Comparison of ENCODE assay signal across 23 cellular contexts in the genomic region with DNA sequence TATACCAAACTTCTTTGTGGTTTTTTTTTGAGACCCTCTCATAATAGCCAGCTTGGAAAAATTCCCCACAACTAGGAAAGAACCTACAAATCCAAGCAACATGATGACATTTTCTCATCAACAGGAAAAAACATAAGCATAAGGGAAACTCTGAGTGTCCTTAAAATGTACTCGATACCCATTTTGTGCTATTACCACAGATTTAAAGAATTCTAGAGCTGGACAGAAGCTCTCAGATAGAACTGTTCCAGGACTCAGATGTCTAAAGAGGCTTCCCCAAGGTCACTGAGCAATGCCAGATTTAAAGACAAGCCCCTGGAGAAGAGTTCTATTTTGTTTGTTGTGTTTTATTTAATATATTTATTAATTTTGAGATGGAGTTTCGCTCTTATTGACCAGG.
A peak's percentile ranks its signal among the peaks of the same experiment; 100 is the strongest.
DNase-seq lines count a peak whose midpoint lies in the region; ATAC-seq and TF ChIP-seq lines count a peak whose summit lies in the region.
"Had no signal": no experiment of that assay in that cellular context is flagged by ENCODE, and none has a peak within 500 bp of the region (broad histone marks: within the 10 kb centered on the region; RNA-seq: fewer than 3 reads in every experiment).

No MANE protein-coding gene starts in this region.

- DNase-seq in activated naive CD4-positive, alpha-beta T cell treated with anti-CD3 and anti-CD28 coated beads, Interleukin-2, amount 10 ng/mL, durations not matched to agents 7 days and 5 days: no peak
- no peak for DNase-seq in activated naive CD4-positive, alpha-beta T cell (lab: John Stamatoyannopoulos, UW)
- no peak for DNase-seq in activated T-helper 2 cell treated with anti-CD3 and anti-CD28 coated beads, Interferon-gamma antibody, Interleukin-2, Interleukin-4, amounts not matched to agents 10 μg/mL and 5 μg/mL and 100 μg/mL, durations not matched to agents 14 hours and 24 hours and 36 hours (ENCODE audit: low spot score)
- no peak for DNase-seq in AG08395 (ENCODE audit: low spot score)
- DNase-seq: activated CD4-positive, CD25-positive, alpha-beta regulatory T cell; activated gamma-delta T cell treated with Interleukin-2 at 50 U/mL for 16 hours; islet precursor cell; left ventricle myocardium superior; natural killer cell; NCI-H1417; NCI-H2081 treated with DMSO at 0.1 percent for 48 hours; NCI-H774; retina; SHP77; small intestine; stimulated activated CD4-positive, alpha-beta T cell treated with anti-CD3 and anti-CD28 coated beads, Interleukin-2, amount 100 ng/mL, for 24 hours; testis had no signal

- H3K27me3 Mint-ChIP-seq in activated naive CD4-positive, alpha-beta T cell treated with anti-CD3 and anti-CD28 coated beads, Interleukin-2, amount 10 ng/mL, durations not matched to agents 7 days and 5 days: no peaks in the 10 kb centered on the region
- no peaks in the 10 kb centered on the region for H3K27me3 Mint-ChIP-seq in activated T-helper 2 cell treated with anti-CD3 and anti-CD28 coated beads, Interferon-gamma antibody, Interleukin-2, Interleukin-4, amounts not matched to agents 10 μg/mL and 5 μg/mL and 100 μg/mL, durations not matched to agents 14 hours and 24 hours and 36 hours (ENCODE audit: low read depth)
- H3K27me3 Mint-ChIP-seq: dendritic cell treated with granulocyte-macrophage colony-stimulating factor and Interleukin-4, amounts not matched to agents 40 ng/mL and 50 ng/mL, for 4 days had no signal

- H3K79me2 ChIP-seq in KMS-11 (ENCODE audit: insufficient read depth, low read depth): peaks cover 98% of the 10 kb centered on the region

- H3K27ac ChIP-seq in KMS-11: no peak overlapping the region; the same call in 1 of the 2 replicates
- H3K27ac ChIP-seq: ascending aorta, testis had no signal

- no peaks in the 10 kb centered on the region for H3K27me3 ChIP-seq in KMS-11 (ENCODE audit: insufficient read depth, low read depth)
- H3K27me3 ChIP-seq: ascending aorta, testis had no signal

- no peak overlapping the region for H2AFZ ChIP-seq in KMS-11 (ENCODE audit: low read depth)

- peaks cover 6% of the 10 kb centered on the region; the same call in 1 of the 2 replicates for H3K36me3 ChIP-seq in KMS-11 (ENCODE audit: insufficient read depth)

- TF ChIP-seq CTCF in KMS-11 (conservative IDR thresholded peaks at IDR 0.05; ENCODE audit: low read depth, low read length): no peak

- no peak overlapping the region for H3K9ac ChIP-seq in KMS-11

- H3K4me2 ChIP-seq in KMS-11: peak overlapping the region; percentile 4; the same call in 1 of the 2 replicates

- intact Hi-C loops in activated T-helper 2 cell treated with anti-CD3 and anti-CD28 coated beads, Interferon-gamma antibody, Interleukin-2, Interleukin-4, amounts not matched to agents 10 μg/mL and 5 μg/mL and 100 μg/mL, durations not matched to agents 14 hours and 24 hours and 36 hours (cut with micrococcal nuclease): loop anchor here (1.0 kb wide), 3 partner anchors 7 to 11 kb away; no protein-coding TSS in a partner anchor

- H3K4me3 ChIP-seq in KMS-11 (IDR thresholded peaks at IDR 0.05; ENCODE audit: insufficient read depth, low read depth, low read length): no peak overlapping the region
- H3K4me3 ChIP-seq: ascending aorta, testis had no signal

- H3K4me1 ChIP-seq in KMS-11 (ENCODE audit: low read depth, poor library complexity, severe bottlenecking): peaks cover 85% of the 10 kb centered on the region
- H3K4me1 ChIP-seq: testis had no signal

- CTCF ChIA-PET in activated naive CD4-positive, alpha-beta T cell treated with anti-CD3 and anti-CD28 coated beads, Interleukin-2, amount 10 ng/mL, durations not matched to agents 7 days and 5 days (lab: Charles Lee): interaction anchor here (1.8 to 6.3 kb wide), 2 partner anchors 10 to 52 kb away, joined by 9 to 31 read pairs; no protein-coding TSS in a partner anchor

- peaks cover 39% of the 10 kb centered on the region for H3K36me3 Mint-ChIP-seq in activated naive CD4-positive, alpha-beta T cell treated with anti-CD3 and anti-CD28 coated beads, Interleukin-2, amount 10 ng/mL, durations not matched to agents 7 days and 5 days
- peaks cover 56% of the 10 kb centered on the region for H3K36me3 Mint-ChIP-seq in activated T-helper 2 cell treated with anti-CD3 and anti-CD28 coated beads, Interferon-gamma antibody, Interleukin-2, Interleukin-4, amounts not matched to agents 10 μg/mL and 5 μg/mL and 100 μg/mL, durations not matched to agents 14 hours and 24 hours and 36 hours (ENCODE audit: low read depth)
- H3K36me3 Mint-ChIP-seq: mesothelial cell of epicardium, natural killer cell had no signal

- H3K4me1 Mint-ChIP-seq in activated naive CD4-positive, alpha-beta T cell treated with anti-CD3 and anti-CD28 coated beads, Interleukin-2, amount 10 ng/mL, durations not matched to agents 7 days and 5 days: peaks cover 60% of the 10 kb centered on the region
- H3K4me1 Mint-ChIP-seq in activated T-helper 2 cell treated with anti-CD3 and anti-CD28 coated beads, Interferon-gamma antibody, Interleukin-2, Interleukin-4, amounts not matched to agents 10 μg/mL and 5 μg/mL and 100 μg/mL, durations not matched to agents 14 hours and 24 hours and 36 hours (ENCODE audit: low read depth): peaks cover 51% of the 10 kb centered on the region

- H3K4me3 Mint-ChIP-seq in activated naive CD4-positive, alpha-beta T cell treated with anti-CD3 and anti-CD28 coated beads, Interleukin-2, amount 10 ng/mL, durations not matched to agents 7 days and 5 days: no peak overlapping the region
- H3K4me3 Mint-ChIP-seq in activated T-helper 2 cell treated with anti-CD3 and anti-CD28 coated beads, Interferon-gamma antibody, Interleukin-2, Interleukin-4, amounts not matched to agents 10 μg/mL and 5 μg/mL and 100 μg/mL, durations not matched to agents 14 hours and 24 hours and 36 hours (ENCODE audit: low read depth): no peak overlapping the region
- H3K4me3 Mint-ChIP-seq: dendritic cell treated with granulocyte-macrophage colony-stimulating factor and Interleukin-4, amounts not matched to agents 40 ng/mL and 50 ng/mL, for 4 days; mesothelial cell of epicardium; natural killer cell had no signal

- H4K20me1 ChIP-seq in KMS-11 (ENCODE audit: insufficient read depth): peaks cover 36% of the 10 kb centered on the region

- peak overlapping the region; percentile 77 for H3K27ac Mint-ChIP-seq in activated naive CD4-positive, alpha-beta T cell treated with anti-CD3 and anti-CD28 coated beads, Interleukin-2, amount 10 ng/mL, durations not matched to agents 7 days and 5 days
- peak overlapping the region; percentile 12 for H3K27ac Mint-ChIP-seq in activated T-helper 2 cell treated with anti-CD3 and anti-CD28 coated beads, Interferon-gamma antibody, Interleukin-2, Interleukin-4, amounts not matched to agents 10 μg/mL and 5 μg/mL and 100 μg/mL, durations not matched to agents 14 hours and 24 hours and 36 hours
- H3K27ac Mint-ChIP-seq: dendritic cell treated with granulocyte-macrophage colony-stimulating factor and Interleukin-4, amounts not matched to agents 40 ng/mL and 50 ng/mL, for 4 days; mesothelial cell of epicardium had no signal

- no peaks in the 10 kb centered on the region for H3K9me3 Mint-ChIP-seq in activated naive CD4-positive, alpha-beta T cell treated with anti-CD3 and anti-CD28 coated beads, Interleukin-2, amount 10 ng/mL, durations not matched to agents 7 days and 5 days
- H3K9me3 Mint-ChIP-seq in activated T-helper 2 cell treated with anti-CD3 and anti-CD28 coated beads, Interferon-gamma antibody, Interleukin-2, Interleukin-4, amounts not matched to agents 10 μg/mL and 5 μg/mL and 100 μg/mL, durations not matched to agents 14 hours and 24 hours and 36 hours: no peaks in the 10 kb centered on the region
- H3K9me3 Mint-ChIP-seq: dendritic cell treated with granulocyte-macrophage colony-stimulating factor and Interleukin-4, amounts not matched to agents 40 ng/mL and 50 ng/mL, for 4 days; mesothelial cell of epicardium; natural killer cell had no signal

- ATAC-seq in HG02970 (IDR thresholded peaks at IDR 0.05; ENCODE audit: low FRiP score, unreplicated experiment): no peak
- no peak for ATAC-seq in GM18873 (IDR thresholded peaks at IDR 0.05; ENCODE audit: low FRiP score, unreplicated experiment)
- ATAC-seq: left ventricle myocardium superior, natural killer cell had no signal
